Comparison of ENCODE assay signal across 18 cellular contexts in the genomic region with DNA sequence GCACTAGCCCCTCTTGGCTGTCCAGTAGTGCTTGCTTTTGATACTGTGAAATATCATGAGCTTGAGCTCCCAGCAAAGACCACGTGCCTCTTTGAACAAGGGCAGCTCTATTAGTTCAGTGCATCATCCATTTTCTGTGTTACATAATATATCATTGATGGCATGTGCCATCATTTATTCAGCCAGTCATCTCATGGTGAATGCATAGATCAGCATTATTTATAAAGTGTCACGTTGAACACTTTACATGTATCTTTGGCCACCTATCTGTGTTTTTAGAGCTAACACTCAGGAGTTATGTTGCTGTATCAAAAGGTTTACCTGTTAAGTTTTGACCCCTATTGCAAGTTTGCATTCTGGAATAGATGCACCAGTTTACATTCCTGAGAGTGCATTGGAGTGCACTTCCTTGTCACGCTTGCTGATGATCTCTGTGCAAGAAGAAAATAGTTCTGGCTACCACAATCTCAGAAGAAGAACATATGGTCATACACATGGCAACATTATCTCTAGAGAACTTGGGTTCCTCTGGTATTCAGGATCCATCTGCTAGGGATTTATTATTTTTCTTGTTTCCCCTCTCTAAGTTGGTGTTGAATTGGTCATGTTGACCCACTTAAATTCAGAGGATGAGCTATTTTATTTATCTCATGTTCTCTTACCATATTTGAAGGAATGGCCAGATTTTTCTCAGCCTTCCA.
"Had no signal": no experiment of that assay in that cellular context is flagged by ENCODE, and none has a peak within 500 bp of the region (broad histone marks: within the 10 kb centered on the region; RNA-seq: fewer than 3 reads in every experiment).

No MANE protein-coding gene starts in this region.

- H3K9me3 Mint-ChIP-seq: nephron progenitor cell; stimulated activated naive CD8-positive, alpha-beta T cell treated with anti-CD3 and anti-CD28 coated beads, Interleukin-15, amount 100 ng/mL, for 72 hours had no signal

- H3K36me3 ChIP-seq: esophagus muscularis mucosa, gastrocnemius medialis had no signal

- H3K36me3 Mint-ChIP-seq: naive thymus-derived CD4-positive, alpha-beta T cell; stimulated activated naive B cell treated with anti-CD40 and anti-IgM and Interleukin-4, amounts not matched to agents 10 μg/mL and 1 μg/mL and 100 μg/mL, for 72 hours had no signal

- H3K9ac ChIP-seq: parathyroid adenoma had no signal

- ATAC-seq: gastrocnemius medialis; left lobe of liver; naive thymus-derived CD4-positive, alpha-beta T cell; psoas muscle; stimulated activated naive B cell treated with anti-CD40 and anti-IgM and Interleukin-4, amounts not matched to agents 10 μg/mL and 1 μg/mL and 100 μg/mL, for 72 hours; stimulated activated naive CD8-positive, alpha-beta T cell treated with anti-CD3 and anti-CD28 coated beads, Interleukin-15, amount 100 ng/mL, for 72 hours had no signal

- H3K27me3 Mint-ChIP-seq: stimulated activated naive B cell treated with anti-CD40 and anti-IgM and Interleukin-4, amounts not matched to agents 10 μg/mL and 1 μg/mL and 100 μg/mL, for 72 hours; stimulated activated naive CD8-positive, alpha-beta T cell treated with anti-CD3 and anti-CD28 coated beads, Interleukin-15, amount 100 ng/mL, for 72 hours had no signal

- H3K4me3 Mint-ChIP-seq: naive thymus-derived CD4-positive, alpha-beta T cell; nephron progenitor cell; stimulated activated naive B cell treated with anti-CD40 and anti-IgM and Interleukin-4, amounts not matched to agents 10 μg/mL and 1 μg/mL and 100 μg/mL, for 72 hours; stimulated activated naive CD8-positive, alpha-beta T cell treated with anti-CD3 and anti-CD28 coated beads, Interleukin-15, amount 100 ng/mL, for 72 hours had no signal

- H3K4me1 Mint-ChIP-seq: naive thymus-derived CD4-positive, alpha-beta T cell; nephron progenitor cell; stimulated activated naive B cell treated with anti-CD40 and anti-IgM and Interleukin-4, amounts not matched to agents 10 μg/mL and 1 μg/mL and 100 μg/mL, for 72 hours; stimulated activated naive CD8-positive, alpha-beta T cell treated with anti-CD3 and anti-CD28 coated beads, Interleukin-15, amount 100 ng/mL, for 72 hours had no signal

- H3K27me3 ChIP-seq: esophagus muscularis mucosa, gastrocnemius medialis had no signal

- H3K4me1 ChIP-seq: gastrocnemius medialis, parathyroid adenoma, psoas muscle had no signal

- H3K27ac Mint-ChIP-seq: naive thymus-derived CD4-positive, alpha-beta T cell; nephron progenitor cell; stimulated activated naive B cell treated with anti-CD40 and anti-IgM and Interleukin-4, amounts not matched to agents 10 μg/mL and 1 μg/mL and 100 μg/mL, for 72 hours; stimulated activated naive CD8-positive, alpha-beta T cell treated with anti-CD3 and anti-CD28 coated beads, Interleukin-15, amount 100 ng/mL, for 72 hours had no signal

- FAIRE-seq: urothelium cell line had no signal

- H3K27ac ChIP-seq: epithelial cell of prostate, esophagus muscularis mucosa, gastrocnemius medialis, parathyroid adenoma, psoas muscle had no signal

- DNase-seq: effector memory CD4-positive, alpha-beta T cell; gastrocnemius medialis; islet precursor cell; mammary epithelial cell; naive thymus-derived CD4-positive, alpha-beta T cell; nephron progenitor cell; psoas muscle; retina; stimulated activated CD4-positive, alpha-beta T cell treated with anti-CD3 and anti-CD28 coated beads, Interleukin-2, amount 100 ng/mL, for 24 hours; stimulated activated CD4-positive, alpha-beta T cell treated with anti-CD3 and anti-CD28 coated beads, Interleukin-4, amount 100 ng/mL, for 4 hours; stimulated activated naive B cell treated with anti-CD40 and anti-IgM and Interleukin-4, amounts not matched to agents 10 μg/mL and 1 μg/mL and 100 μg/mL, for 72 hours; stimulated activated naive CD8-positive, alpha-beta T cell treated with anti-CD3 and anti-CD28 coated beads, Interleukin-15, amount 100 ng/mL, for 72 hours; trophoblast cell had no signal

- H3K4me3 ChIP-seq: esophagus muscularis mucosa, gastrocnemius medialis, psoas muscle had no signal

- H3K9me3 ChIP-seq: esophagus muscularis mucosa, gastrocnemius medialis, psoas muscle had no signal
